Comparison of ENCODE assay signal across 1 cellular context in genomic region chr22:44701824-44702478, GRCh38.
TF ChIP-seq lines count a peak whose summit lies in the region.

Gene PRR5, plus strand, starts transcription at chr22:44702204. Its CDS starts 271 bp downstream, at chr22:44702475.

TF ChIP-seq in HepG2, 621 proteins besides CTCF, POLR2A, EP300 and RAD21 (continued from another document and continues in another):
- TF ChIP-seq BCL3 (CRISPR knock-in tag; IDR thresholded peaks at IDR 0.05) (no peak), ZNF296 (CRISPR knock-in tag; conservative IDR thresholded peaks at IDR 0.05) (no peak), KMT2B (CRISPR knock-in tag; IDR thresholded peaks at IDR 0.05) (no peak), SP4 (CRISPR knock-in tag; IDR thresholded peaks at IDR 0.05) (peak; percentile 68), ZSCAN25 (CRISPR knock-in tag; IDR thresholded peaks at IDR 0.05) (0 out of 2 replicates have a peak, but pooled peaks have one; percentile 40), PBX3 (CRISPR knock-in tag; IDR thresholded peaks at IDR 0.05; ENCODE audit: borderline replicate concordance) (no peak), PCBP1 (IDR thresholded peaks at IDR 0.05; ENCODE audit: borderline replicate concordance, low read depth, low read length) (no peak), NR2F2 (IDR thresholded peaks at IDR 0.05; ENCODE audit: borderline replicate concordance, low read depth) (no peak; the same call in 1 of the 2 replicates), ZMYM2 (CRISPR knock-in tag; IDR thresholded peaks at IDR 0.05) (no peak), ZC3H4 (CRISPR knock-in tag; IDR thresholded peaks at IDR 0.05; ENCODE audit: borderline replicate concordance) (no peak), ARID2 (CRISPR knock-in tag; IDR thresholded peaks at IDR 0.05; ENCODE audit: borderline replicate concordance) (no peak), ZBTB2 (CRISPR knock-in tag; IDR thresholded peaks at IDR 0.05; ENCODE audit: low read depth) (peak; percentile 72), ZNF660 (CRISPR knock-in tag; IDR thresholded peaks at IDR 0.05; ENCODE audit: borderline replicate concordance, low read depth) (no peak), EED (CRISPR knock-in tag; IDR thresholded peaks at IDR 0.05) (no peak), ZNF121 (CRISPR knock-in tag; IDR thresholded peaks at IDR 0.05) (no peak), HMGXB4 (CRISPR knock-in tag; IDR thresholded peaks at IDR 0.05; ENCODE audit: borderline replicate concordance in 1 of 2, low read depth in 1 of 2) (peak in 1 of 2 experiments; percentile 0; a peak in 1 of 4 replicates), SALL2 (CRISPR knock-in tag; IDR thresholded peaks at IDR 0.05) (no peak), GMEB1 (CRISPR knock-in tag; IDR thresholded peaks at IDR 0.05; ENCODE audit: borderline replicate concordance) (peak; percentile 54; the same call in 1 of the 2 replicates), ERF (CRISPR knock-in tag; IDR thresholded peaks at IDR 0.05) (peak; percentile 70; the same call in 1 of the 2 replicates), ZNF563 (CRISPR knock-in tag; IDR thresholded peaks at IDR 0.05) (peak; percentile 11; the same call in 1 of the 2 replicates), SMARCE1 (IDR thresholded peaks at IDR 0.05; ENCODE audit: borderline replicate concordance) (no peak), ZNF605 (CRISPR knock-in tag; IDR thresholded peaks at IDR 0.05) (no peak), ZNF281 (CRISPR knock-in tag; IDR thresholded peaks at IDR 0.05; ENCODE audit: borderline replicate concordance) (no peak), NFIB (CRISPR knock-in tag; IDR thresholded peaks at IDR 0.05; ENCODE audit: borderline replicate concordance) (no peak), ZNF629 (CRISPR knock-in tag; conservative IDR thresholded peaks at IDR 0.05) (no peak; the same call in 1 of the 2 replicates), ZNF354B (CRISPR knock-in tag; IDR thresholded peaks at IDR 0.05) (no peak), EEA1 (CRISPR knock-in tag; IDR thresholded peaks at IDR 0.05; ENCODE audit: borderline replicate concordance) (no peak), IRF9 (CRISPR knock-in tag; IDR thresholded peaks at IDR 0.05; ENCODE audit: borderline replicate concordance) (no peak), ZNF484 (CRISPR knock-in tag; IDR thresholded peaks at IDR 0.05; ENCODE audit: borderline replicate concordance, low read depth) (no peak), ZNF777 (CRISPR knock-in tag; IDR thresholded peaks at IDR 0.05) (peak; percentile 43; the same call in 1 of the 2 replicates), ZBTB38 (CRISPR knock-in tag; IDR thresholded peaks at IDR 0.05) (peak; percentile 40; the same call in 1 of the 2 replicates), ZNF761 (CRISPR knock-in tag; conservative IDR thresholded peaks at IDR 0.05) (no peak), TFDP2 (CRISPR knock-in tag; IDR thresholded peaks at IDR 0.05) (peak; percentile 62; the same call in 1 of the 2 replicates), MIER2 (CRISPR knock-in tag; IDR thresholded peaks at IDR 0.05) (no peak), MAZ (IDR thresholded peaks at IDR 0.05; ENCODE audit: borderline replicate concordance, low read depth, low read length) (0 out of 2 replicates have a peak, but pooled peaks have one; percentile 9), MAZ (CRISPR knock-in tag; IDR thresholded peaks at IDR 0.05; ENCODE audit: low read depth) (peak; percentile 36; the same call in 1 of the 2 replicates), ZMAT3 (CRISPR knock-in tag; conservative IDR thresholded peaks at IDR 0.05) (peak; percentile 63; the same call in 1 of the 2 replicates), POGZ (CRISPR knock-in tag; IDR thresholded peaks at IDR 0.05) (0 out of 2 replicates have a peak, but pooled peaks have one; percentile 15), FOSL1 (CRISPR knock-in tag; IDR thresholded peaks at IDR 0.05; ENCODE audit: borderline replicate concordance) (no peak), GRHL1 (CRISPR knock-in tag; conservative IDR thresholded peaks at IDR 0.05) (no peak), ZBTB46 (CRISPR knock-in tag; IDR thresholded peaks at IDR 0.05; ENCODE audit: borderline replicate concordance) (no peak), TCF7L2 (IDR thresholded peaks at IDR 0.05; ENCODE audit: low read depth, low read length) (no peak), ZNF670 (CRISPR knock-in tag; IDR thresholded peaks at IDR 0.05; ENCODE audit: borderline replicate concordance) (no peak), ZNF749 (CRISPR knock-in tag; IDR thresholded peaks at IDR 0.05; ENCODE audit: borderline replicate concordance) (0 out of 2 replicates have a peak, but pooled peaks have one; percentile 72), ATM (IDR thresholded peaks at IDR 0.05; ENCODE audit: borderline replicate concordance) (no peak), HMG20B (CRISPR knock-in tag; conservative IDR thresholded peaks at IDR 0.05) (no peak), ZNF3 (CRISPR knock-in tag; IDR thresholded peaks at IDR 0.05) (no peak), MXI1 (IDR thresholded peaks at IDR 0.05; ENCODE audit: borderline replicate concordance, low read depth, low read length) (peak; percentile 78; the same call in 1 of the 3 replicates)
